Comparison of ENCODE assay signal across 8 cellular contexts in the genomic region with DNA sequence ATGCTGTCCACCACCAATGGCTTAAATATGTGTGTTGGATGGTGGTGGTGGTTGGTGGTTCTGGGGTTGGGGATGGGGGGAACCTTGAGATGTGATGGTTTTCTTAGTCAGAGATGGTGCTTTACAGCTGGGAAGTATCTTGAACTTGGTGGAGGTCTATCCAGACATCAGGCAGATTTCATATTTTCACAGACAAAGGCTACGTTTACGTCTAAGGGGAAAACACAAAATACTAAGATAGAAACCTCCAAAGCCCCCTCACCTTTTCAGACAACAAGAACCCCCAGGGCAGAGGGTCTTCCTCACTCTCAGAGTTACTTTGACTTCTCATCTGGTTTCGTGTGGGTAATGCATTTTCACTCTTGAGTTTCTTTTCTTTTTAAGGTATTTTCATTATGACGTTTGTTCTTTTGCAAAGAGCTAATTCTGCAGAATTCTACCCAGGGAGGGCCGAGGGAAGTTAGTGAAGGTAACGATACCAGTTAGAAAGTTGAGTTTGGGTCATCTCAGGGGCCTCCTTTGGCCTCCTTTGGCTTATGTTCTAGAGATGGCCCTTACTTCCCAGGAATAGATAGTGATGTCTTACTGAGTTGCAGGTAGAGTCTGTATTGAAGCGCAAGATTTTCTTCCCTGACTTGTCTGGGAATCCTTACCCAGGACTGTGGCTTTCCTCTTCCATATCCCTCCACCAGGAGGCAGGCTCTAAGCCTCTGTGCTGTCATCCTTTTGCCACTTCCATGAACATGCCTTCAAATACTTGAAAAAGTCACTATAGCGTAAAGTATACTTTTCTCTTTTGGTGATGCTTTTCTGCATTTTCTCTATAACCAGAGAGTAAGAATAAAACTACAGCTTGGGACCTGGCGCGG. TPM values are rescaled to one million over a fixed set of nuclear protein-coding genes. Genes with fewer than 3 reads are reported as not detected.
A peak's percentile ranks its signal among the peaks of the same experiment; 100 is the strongest.
DNase-seq lines count a peak whose midpoint lies in the region; ATAC-seq, FAIRE-seq and TF ChIP-seq lines count a peak whose summit lies in the region.

No MANE protein-coding gene starts in this region.

- in situ Hi-C loops in transverse colon (cut with MboI; ENCODE audit: low pct_ligation_motif_present in 1 of 4, low pct_unique_long_range_greater_than_20kb in 1 of 4, low sequenced_read_pairs in 3 of 4), result no loop called here

- peak overlapping the region; percentile 72 for H3K27ac ChIP-seq in CD4-positive, alpha-beta memory T cell (ENCODE audit: low read depth, low read length)
- H3K27ac ChIP-seq in transverse colon, result no peak overlapping the region
- H3K27ac ChIP-seq in esophagus muscularis mucosa (replicated peaks in 1 of 4), result no peak overlapping the region
- no peak overlapping the region for H3K27ac ChIP-seq in vagina

- H3K4me3 ChIP-seq in CD4-positive, alpha-beta memory T cell (ENCODE audit: low read length in 2 of 2), result peak overlapping the region in 1 of 2 donors; percentile 33
- H3K4me3 ChIP-seq in bronchial epithelial cell (ENCODE audit: low read depth, low read length), result no peak overlapping the region
- H3K4me3 ChIP-seq in transverse colon, result no peak overlapping the region
- no peak overlapping the region for H3K4me3 ChIP-seq in esophagus muscularis mucosa
- H3K4me3 ChIP-seq in vagina, result no peak overlapping the region

- peaks cover 68 to 98% (median 84%) of the 10 kb centered on the region in 4 donors for H3K4me1 Mint-ChIP-seq in CD4-positive, alpha-beta memory T cell

- H3K27me3 ChIP-seq in CD4-positive, alpha-beta memory T cell (ENCODE audit: insufficient read depth, low read length), result no peaks in the 10 kb centered on the region
- H3K27me3 ChIP-seq in bronchial epithelial cell (ENCODE audit: control insufficient read depth, insufficient read depth, low read length) (no peaks in the 10 kb centered on the region), transverse colon (no peaks in the 10 kb centered on the region), esophagus muscularis mucosa (peaks cover 0 to 5% (median 0%) of the 10 kb centered on the region in 4 donors), vagina (no peaks in the 10 kb centered on the region)

- ATAC-seq in GM19351 (IDR thresholded peaks at IDR 0.05; ENCODE audit: unreplicated experiment) (peak; percentile 58), HG03439 (IDR thresholded peaks at IDR 0.05; ENCODE audit: unreplicated experiment) (peak; percentile 40)

- intact Hi-C loops in CD4-positive, alpha-beta memory T cell (cut with micrococcal nuclease), result loop anchor here (1.0 to 5.0 kb wide), 2 partner anchors 76 to 81 kb away; no protein-coding TSS in a partner anchor
- intact Hi-C loops in transverse colon (cut with DNase I; ENCODE audit: low total_unique reads), result no loop called here
- intact Hi-C loops in esophagus muscularis mucosa (cut with DNase I), result no loop called here
- intact Hi-C loops in vagina (cut with DNase I), result no loop called here

- no peak for DNase-seq in CD4-positive, alpha-beta memory T cell
- DNase-seq in bronchial epithelial cell (ENCODE audit: low read depth) (no peak), transverse colon (no peak), esophagus muscularis mucosa (ENCODE audit: extremely low spot score) (no peak), SW 1271 (lab: John Stamatoyannopoulos, UW) (no peak), vagina (ENCODE audit: extremely low spot score in 2 of 2) (no peak)

- peak overlapping the region; percentile 92 to 100 (median 93) for H3K27ac Mint-ChIP-seq in CD4-positive, alpha-beta memory T cell

- CTCF ChIA-PET in CD4-positive, alpha-beta memory T cell (lab: Charles Lee; ENCODE audit: partially characterized antibody), result interaction anchor here (0.7 to 15.0 kb wide), 17 partner anchors 8 to 97 kb away, joined by 3 to 200 read pairs (median 6); partner anchors contain the start of gene RHOH

- POLR2A ChIA-PET in CD4-positive, alpha-beta memory T cell (lab: Charles Lee; ENCODE audit: partially characterized antibody), result interaction anchor here (0.6 to 41.1 kb wide), 10 partner anchors 9 to 168 kb away, joined by 3 to 1182 read pairs (median 16); partner anchors contain the start of gene RHOH

- H3K9me3 Mint-ChIP-seq in CD4-positive, alpha-beta memory T cell, result peaks cover 0 to 4% (median 0%) of the 10 kb centered on the region in 8 donors

- H3K36me3 ChIP-seq in CD4-positive, alpha-beta memory T cell (ENCODE audit: insufficient read depth, low read length), result peaks cover 3% of the 10 kb centered on the region
- H3K36me3 ChIP-seq in bronchial epithelial cell (ENCODE audit: control insufficient read depth, insufficient read depth, low read length), result no peaks in the 10 kb centered on the region
- no peaks in the 10 kb centered on the region for H3K36me3 ChIP-seq in transverse colon
- no peaks in the 10 kb centered on the region for H3K36me3 ChIP-seq in esophagus muscularis mucosa
- H3K36me3 ChIP-seq in vagina, result no peaks in the 10 kb centered on the region

- FAIRE-seq in bronchial epithelial cell (lab: Jason Lieb, UNC), result no peak

- peak; percentile 36 for TF ChIP-seq CTCF in bronchial epithelial cell (IDR thresholded peaks at IDR 0.05; ENCODE audit: insufficient read depth, low read length, severe bottlenecking)
- TF ChIP-seq CTCF in transverse colon (IDR thresholded peaks at IDR 0.05), result peak; percentile 11 to 29 (median 21)
- no peak for TF ChIP-seq CTCF in esophagus muscularis mucosa (IDR thresholded peaks at IDR 0.05)
- TF ChIP-seq CTCF in vagina (IDR thresholded peaks at IDR 0.05), result peak in 1 of 3 experiments; percentile 19

- TF ChIP-seq EP300 in transverse colon (IDR thresholded peaks at IDR 0.05; ENCODE audit: low read depth), result no peak
- TF ChIP-seq EP300 in esophagus muscularis mucosa (IDR thresholded peaks at IDR 0.05), result no peak

- WGBS in transverse colon (ENCODE audit: low coverage in 1 of 2), 2 donors, result 82 to 84% methylated on average over 8 to 10 of the region's 10 CpGs
- 92% methylated on average over 10 of the region's 10 CpGs for WGBS in esophagus muscularis mucosa

- peaks cover 47 to 74% of the 10 kb centered on the region in 2 donors for H3K36me3 Mint-ChIP-seq in CD4-positive, alpha-beta memory T cell

- H3K4me1 ChIP-seq in CD4-positive, alpha-beta memory T cell (ENCODE audit: insufficient read depth, low read length), result peaks cover 100% of the 10 kb centered on the region
- H3K4me1 ChIP-seq in transverse colon, result no peaks in the 10 kb centered on the region
- no peaks in the 10 kb centered on the region for H3K4me1 ChIP-seq in esophagus muscularis mucosa
- peaks cover 4% of the 10 kb centered on the region for H3K4me1 ChIP-seq in vagina

- no peaks in the 10 kb centered on the region for H3K9me3 ChIP-seq in CD4-positive, alpha-beta memory T cell (ENCODE audit: control insufficient read depth in 1 of 2, low read length in 2 of 2)
- H3K9me3 ChIP-seq in transverse colon (no peaks in the 10 kb centered on the region), esophagus muscularis mucosa (no peaks in the 10 kb centered on the region), vagina (no peaks in the 10 kb centered on the region)

- H3K4me3 Mint-ChIP-seq in CD4-positive, alpha-beta memory T cell, result peak overlapping the region; percentile 69 to 93 (median 77)

- no peaks in the 10 kb centered on the region for H3K27me3 Mint-ChIP-seq in CD4-positive, alpha-beta memory T cell

- no peak for TF ChIP-seq POLR2A in transverse colon (IDR thresholded peaks at IDR 0.05)
- TF ChIP-seq POLR2A in esophagus muscularis mucosa (IDR thresholded peaks at IDR 0.05; ENCODE audit: low read depth), result no peak
- no peak for TF ChIP-seq POLR2A in vagina (IDR thresholded peaks at IDR 0.05)

RNA-seq across cellular contexts. Expression of gene RHOH, which starts 31.9 kb away (rescaled TPM):
- 100 to 1,000 TPM; 198 to 200 TPM for total RNA-seq in CD4-positive, alpha-beta memory T cell
- polyA plus RNA-seq in CD4-positive, alpha-beta memory T cell, result 100 to 1,000 TPM; 266 to 486 TPM
- total RNA-seq in bronchial epithelial cell (0.13 and 0.53 TPM in 2 replicates), transverse colon (10 to 100 TPM in 1 of 4 donors, 1 to 10 TPM in 2, not detected in 1; 4.1 to 10.3 (median 4.1) TPM), esophagus muscularis mucosa (1 to 10 TPM in 3 of 4 donors, under 1 TPM in 1; 0.13 to 3.6 (median 2.7) TPM), vagina (2.9 TPM)

Comparison
In these comparisons a context has a peak if more than half of its experiments do, and no peak if none do; other contexts are left out.
1. CTCF ChIP-seq: peak in bronchial epithelial cell (single experiment) and transverse colon (5 of 5); none in esophagus muscularis mucosa (0 of 3).
2. RNA of gene RHOH, which starts 31.9 kb away (total RNA-seq): 198 to 200 TPM in CD4-positive, alpha-beta memory T cell; 4.1 to 10.3 TPM in transverse colon, 2.9 TPM in vagina (single experiment), 0.13 to 3.6 TPM in esophagus muscularis mucosa and 0.13 to 0.53 TPM in bronchial epithelial cell; every median in the first group is over 10 times any median in the second.